ENCODE assay signal across 9 cellular contexts in the genomic region with DNA sequence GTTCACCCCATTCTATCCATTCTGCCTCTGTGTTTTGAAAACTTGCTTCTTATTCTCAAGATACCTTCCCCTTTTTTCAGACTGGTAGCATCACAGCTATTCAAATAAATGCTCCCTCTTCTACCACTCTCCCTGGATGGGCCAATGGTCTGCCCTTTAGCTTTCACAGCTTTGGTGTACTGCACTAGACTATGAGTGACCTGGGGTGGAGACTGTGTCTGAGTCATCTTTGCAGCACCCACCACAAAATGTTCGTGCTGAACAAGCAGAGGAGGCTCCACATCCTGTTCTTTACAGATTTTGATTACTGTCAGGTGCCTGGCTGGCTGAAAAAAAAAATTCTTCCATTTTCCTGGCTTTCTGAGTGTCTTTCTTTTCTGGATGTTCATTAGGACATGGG.
DNase-seq lines count a peak whose midpoint lies in the region; ATAC-seq lines count a peak whose summit lies in the region.
"Had no signal": no experiment of that assay in that cellular context is flagged by ENCODE, and none has a peak within 500 bp of the region (broad histone marks: within the 10 kb centered on the region; RNA-seq: fewer than 3 reads in every experiment).

No MANE protein-coding gene starts in this region.

- ATAC-seq in GM18511 (IDR thresholded peaks at IDR 0.05; ENCODE audit: unreplicated experiment) (peak; percentile 83), HG03108 (IDR thresholded peaks at IDR 0.05; ENCODE audit: unreplicated experiment) (peak; percentile 77)

- peak; percentile 21 to 25 for DNase-seq in activated CD8-positive, alpha-beta memory T cell treated with anti-CD3 and anti-CD28 coated beads for 4 hours (ENCODE audit: low read depth in 2 of 2)
- DNase-seq in immature natural killer cell (peak; percentile 52 to 69 (median 68)), retina (no peak), NCI-H2081 (lab: John Stamatoyannopoulos, UW) (no peak), NOMO-1 (lab: John Stamatoyannopoulos, UW; ENCODE audit: unreplicated experiment in 2 of 2) (no peak)
- DNase-seq in activated CD4-positive, CD25-positive, alpha-beta regulatory T cell (lab: John Stamatoyannopoulos, UW) = no peak
- DNase-seq: stimulated activated naive B cell treated with anti-CD40 and anti-IgM and Interleukin-4, amounts not matched to agents 10 μg/mL and 1 μg/mL and 100 μg/mL, for 72 hours had no signal

- H3K4me3 Mint-ChIP-seq in immature natural killer cell = peak overlapping the region; percentile 4 to 73 (median 57)
- H3K4me3 Mint-ChIP-seq: stimulated activated naive B cell treated with anti-CD40 and anti-IgM and Interleukin-4, amounts not matched to agents 10 μg/mL and 1 μg/mL and 100 μg/mL, for 72 hours had no signal

- H3K4me1 Mint-ChIP-seq in immature natural killer cell = peaks cover 42 to 46% of the 10 kb centered on the region in 2 donors

- peaks cover 0 to 7% (median 2%) of the 10 kb centered on the region in 6 donors for H3K9me3 Mint-ChIP-seq in immature natural killer cell

- H3K27me3 Mint-ChIP-seq in immature natural killer cell (ENCODE audit: low read depth in 3 of 3) = peaks cover 0 to 6% (median 4%) of the 10 kb centered on the region in 3 donors

- H3K36me3 Mint-ChIP-seq in immature natural killer cell = no peaks in the 10 kb centered on the region

- peak overlapping the region; percentile 61 to 92 (median 82) for H3K27ac Mint-ChIP-seq in immature natural killer cell
- H3K27ac Mint-ChIP-seq: stimulated activated naive B cell treated with anti-CD40 and anti-IgM and Interleukin-4, amounts not matched to agents 10 μg/mL and 1 μg/mL and 100 μg/mL, for 72 hours had no signal

Comparison
In these comparisons a context has a peak if more than half of its experiments do, and no peak if none do; other contexts are left out.
1. DNase-seq: peak in activated CD8-positive, alpha-beta memory T cell treated with anti-CD3 and anti-CD28 coated beads for 4 hours (2 of 2) and immature natural killer cell (3 of 3); none in retina (single experiment), NCI-H2081 (0 of 2), activated CD4-positive, CD25-positive, alpha-beta regulatory T cell (0 of 4) and NOMO-1 (0 of 2).